ENCODE assay signal across 12 cellular contexts in genomic region chr11:64861227-64861970, GRCh38. TPM values are rescaled to one million over a fixed set of nuclear protein-coding genes. Genes with fewer than 3 reads are reported as not detected.
A peak's percentile ranks its signal among the peaks of the same experiment; 100 is the strongest.
DNase-seq lines count a peak whose midpoint lies in the region; ATAC-seq and TF ChIP-seq lines count a peak whose summit lies in the region.
"Had no signal": no experiment of that assay in that cellular context is flagged by ENCODE, and none has a peak within 500 bp of the region (broad histone marks: within the 10 kb centered on the region; RNA-seq: fewer than 3 reads in every experiment).

No MANE protein-coding gene starts in this region.

- CTCF ChIA-PET in activated CD8-positive, alpha-beta T cell treated with anti-CD3 and anti-CD28 coated beads for 36 hours (lab: Charles Lee), result interaction anchor here (1.2 to 28.9 kb wide), 4 partner anchors 3 to 93 kb away, joined by 3 to 1168 read pairs (median 316); partner anchors contain the start of genes CDC42BPG and EHD1
- CTCF ChIA-PET in GM10248 (lab: Yijun Ruan, JAX), result interaction anchor here (1.1 to 33.1 kb wide), 3 partner anchors 8 to 26 kb away, joined by 3 to 1137 read pairs (median 356); partner anchors contain the start of genes CDC42BPG and EHD1

- peak overlapping the region; percentile 94 to 100 (median 96) for H3K27ac Mint-ChIP-seq in CD4-positive, CD25-positive, alpha-beta regulatory T cell
- H3K27ac Mint-ChIP-seq in activated CD8-positive, alpha-beta T cell treated with anti-CD3 and anti-CD28 coated beads for 36 hours, result peak overlapping the region; percentile 87
- peak overlapping the region; percentile 90 to 99 (median 98) for H3K27ac Mint-ChIP-seq in naive thymus-derived CD8-positive, alpha-beta T cell

- peak in 1 of 3 donors; percentile 62 for DNase-seq in CD4-positive, CD25-positive, alpha-beta regulatory T cell
- DNase-seq in KG1 (lab: John Stamatoyannopoulos, UW) (peak; percentile 70), AG08396 (ENCODE audit: low spot score) (no peak), NCI-H526 (lab: John Stamatoyannopoulos, UW) (no peak), GM10248 (ENCODE audit: extremely low spot score) (no peak)
- no peak for DNase-seq in activated CD8-positive, alpha-beta T cell treated with anti-CD3 and anti-CD28 coated beads for 36 hours
- DNase-seq in naive thymus-derived CD8-positive, alpha-beta T cell, result no peak
- DNase-seq: activated CD8-positive, alpha-beta memory T cell treated with anti-CD3 and anti-CD28 coated beads, Interleukin-2, amount 50 U/mL, for 48 hours; NCI-H1105 treated with DMSO at 0.1 percent for 48 hours had no signal

- peaks cover 30% of the 10 kb centered on the region for H3K36me3 Mint-ChIP-seq in CD4-positive, CD25-positive, alpha-beta regulatory T cell
- peaks cover 38% of the 10 kb centered on the region for H3K36me3 Mint-ChIP-seq in activated CD8-positive, alpha-beta T cell treated with anti-CD3 and anti-CD28 coated beads for 36 hours (ENCODE audit: low read depth)
- peaks cover 0 to 25% (median 3%) of the 10 kb centered on the region in 3 donors for H3K36me3 Mint-ChIP-seq in naive thymus-derived CD8-positive, alpha-beta T cell

- H3K27me3 ChIP-seq in CD4-positive, CD25-positive, alpha-beta regulatory T cell (ENCODE audit: control insufficient read depth, insufficient read depth, low read length), result no peaks in the 10 kb centered on the region
- H3K27me3 ChIP-seq: SJSA1 had no signal

- no peak for TF ChIP-seq CTCF in activated CD8-positive, alpha-beta T cell treated with anti-CD3 and anti-CD28 coated beads for 36 hours (IDR thresholded peaks at IDR 0.05)
- no peak for TF ChIP-seq CTCF in GM10248 (IDR thresholded peaks at IDR 0.05; ENCODE audit: control extremely low read depth, extremely low read depth, low read depth, missing control alignments)

- H3K27me3 Mint-ChIP-seq in CD4-positive, CD25-positive, alpha-beta regulatory T cell, result no peaks in the 10 kb centered on the region
- no peaks in the 10 kb centered on the region for H3K27me3 Mint-ChIP-seq in activated CD8-positive, alpha-beta T cell treated with anti-CD3 and anti-CD28 coated beads for 36 hours
- no peaks in the 10 kb centered on the region for H3K27me3 Mint-ChIP-seq in naive thymus-derived CD8-positive, alpha-beta T cell

- peak overlapping the region; percentile 91 for H3K27ac ChIP-seq in CD4-positive, CD25-positive, alpha-beta regulatory T cell (ENCODE audit: insufficient read depth, low read length, poor library complexity, severe bottlenecking)
- H3K27ac ChIP-seq: parathyroid adenoma, SJSA1 had no signal

- intact Hi-C loops in activated CD8-positive, alpha-beta T cell treated with anti-CD3 and anti-CD28 coated beads for 36 hours (cut with micrococcal nuclease), result no loop called here

- H3K4me1 ChIP-seq in CD4-positive, CD25-positive, alpha-beta regulatory T cell (ENCODE audit: control insufficient read depth, insufficient read depth, low read length, poor library complexity, severe bottlenecking), result peaks cover 100% of the 10 kb centered on the region

- H3K9me3 Mint-ChIP-seq in CD4-positive, CD25-positive, alpha-beta regulatory T cell, result no peaks in the 10 kb centered on the region
- H3K9me3 Mint-ChIP-seq in activated CD8-positive, alpha-beta T cell treated with anti-CD3 and anti-CD28 coated beads for 36 hours, result peaks cover 7% of the 10 kb centered on the region
- peaks cover 0 to 4% (median 0%) of the 10 kb centered on the region in 9 donors for H3K9me3 Mint-ChIP-seq in naive thymus-derived CD8-positive, alpha-beta T cell

- peak overlapping the region; percentile 78 to 93 (median 88) for H3K4me3 Mint-ChIP-seq in CD4-positive, CD25-positive, alpha-beta regulatory T cell
- peak overlapping the region; percentile 70 for H3K4me3 Mint-ChIP-seq in activated CD8-positive, alpha-beta T cell treated with anti-CD3 and anti-CD28 coated beads for 36 hours
- H3K4me3 Mint-ChIP-seq in naive thymus-derived CD8-positive, alpha-beta T cell, result peak overlapping the region; percentile 76 to 88 (median 84)

- peaks cover 27% of the 10 kb centered on the region for H3K36me3 ChIP-seq in CD4-positive, CD25-positive, alpha-beta regulatory T cell (ENCODE audit: control insufficient read depth, insufficient read depth, low read length)

- ATAC-seq in CD4-positive, CD25-positive, alpha-beta regulatory T cell (ENCODE audit: low read depth in 2 of 2), result peak; percentile 7 to 21
- ATAC-seq in activated CD8-positive, alpha-beta T cell treated with anti-CD3 and anti-CD28 coated beads for 36 hours, result no peak
- peak in 1 of 2 donors; percentile 16 for ATAC-seq in naive thymus-derived CD8-positive, alpha-beta T cell
- ATAC-seq in HG02870 (IDR thresholded peaks at IDR 0.05; ENCODE audit: unreplicated experiment), result no peak

- H3K9me3 ChIP-seq in CD4-positive, CD25-positive, alpha-beta regulatory T cell (ENCODE audit: control insufficient read depth in 2 of 2, low read length in 2 of 2), result no peaks in the 10 kb centered on the region
- H3K9me3 ChIP-seq: SJSA1 had no signal

- H3K4me3 ChIP-seq in CD4-positive, CD25-positive, alpha-beta regulatory T cell (ENCODE audit: low read depth, low read length), result peak overlapping the region; percentile 83
- H3K4me3 ChIP-seq: SJSA1 had no signal

- POLR2A ChIA-PET in activated CD8-positive, alpha-beta T cell treated with anti-CD3 and anti-CD28 coated beads for 36 hours (lab: Charles Lee), result interaction anchor here (0.9 to 26.2 kb wide), 4 partner anchors 2 to 95 kb away, joined by 3 to 768 read pairs (median 320); partner anchors contain the start of genes CDC42BPG and EHD1
- POLR2A ChIA-PET in naive thymus-derived CD8-positive, alpha-beta T cell (lab: Charles Lee), result interaction anchor here (0.6 to 45.7 kb wide), 12 partner anchors 5 to 1511 kb away, joined by 3 to 2449 read pairs (median 4); partner anchors contain the start of genes CDC42BPG, EHD1, RASGRP2 and SF1
- POLR2A ChIA-PET in GM10248 (lab: Yijun Ruan, JAX), result interaction anchor here (0.5 to 13.1 kb wide), 7 partner anchors 8 to 656 kb away, joined by 3 to 225 read pairs (median 5); partner anchors contain the start of gene EHD1

- peaks cover 15 to 95% (median 45%) of the 10 kb centered on the region in 4 donors for H3K4me1 Mint-ChIP-seq in CD4-positive, CD25-positive, alpha-beta regulatory T cell
- peaks cover 89% of the 10 kb centered on the region for H3K4me1 Mint-ChIP-seq in activated CD8-positive, alpha-beta T cell treated with anti-CD3 and anti-CD28 coated beads for 36 hours (ENCODE audit: low read depth)
- H3K4me1 Mint-ChIP-seq in naive thymus-derived CD8-positive, alpha-beta T cell, result peaks cover 34 to 96% (median 86%) of the 10 kb centered on the region in 4 donors

RNA-seq across cellular contexts. Expression of gene CDC42BPG, which starts 16.9 kb away (rescaled TPM):
- 11.6 TPM for total RNA-seq in CD4-positive, CD25-positive, alpha-beta regulatory T cell
- under 1 TPM in 2 of 4 donors, not detected in 2; 0.11 to 0.13 TPM for polyA plus RNA-seq in CD4-positive, CD25-positive, alpha-beta regulatory T cell
- under 1 TPM; 0.31 to 0.61 TPM for total RNA-seq in activated CD8-positive, alpha-beta T cell treated with anti-CD3 and anti-CD28 coated beads for 36 hours
- total RNA-seq in naive thymus-derived CD8-positive, alpha-beta T cell, result 10 to 100 TPM in 1 of 2 experiments, 1 to 10 TPM in 1; 9.0 to 10.3 TPM
- polyA plus RNA-seq in naive thymus-derived CD8-positive, alpha-beta T cell, result under 1 TPM; 0.09 to 0.38 (median 0.13) TPM

RNA-seq across cellular contexts. Expression of gene EHD1, which starts 17.0 kb away (rescaled TPM):
- total RNA-seq in CD4-positive, CD25-positive, alpha-beta regulatory T cell, result 201 TPM
- polyA plus RNA-seq in CD4-positive, CD25-positive, alpha-beta regulatory T cell, result 100 to 1,000 TPM; 180 to 223 (median 183) TPM
- 10 to 100 TPM; 60.3 to 65.1 TPM for total RNA-seq in activated CD8-positive, alpha-beta T cell treated with anti-CD3 and anti-CD28 coated beads for 36 hours
- 100 to 1,000 TPM; 217 to 226 TPM for total RNA-seq in naive thymus-derived CD8-positive, alpha-beta T cell
- 100 to 1,000 TPM; 137 to 164 (median 154) TPM for polyA plus RNA-seq in naive thymus-derived CD8-positive, alpha-beta T cell

RNA-seq across cellular contexts. Expression of gene MEN1, which starts 51.0 kb away (rescaled TPM):
- 31.3 TPM for total RNA-seq in CD4-positive, CD25-positive, alpha-beta regulatory T cell
- polyA plus RNA-seq in CD4-positive, CD25-positive, alpha-beta regulatory T cell, result 10 to 100 TPM; 20.9 to 26.1 (median 24.5) TPM
- total RNA-seq in activated CD8-positive, alpha-beta T cell treated with anti-CD3 and anti-CD28 coated beads for 36 hours, result 10 to 100 TPM; 25.8 to 29.0 TPM
- 10 to 100 TPM; 50.7 to 54.1 TPM for total RNA-seq in naive thymus-derived CD8-positive, alpha-beta T cell
- polyA plus RNA-seq in naive thymus-derived CD8-positive, alpha-beta T cell, result 10 to 100 TPM; 22.1 to 57.4 (median 36.1) TPM

RNA-seq across cellular contexts. Expression of gene ATG2A, which starts 55.6 kb away (rescaled TPM):
- 234 TPM for total RNA-seq in CD4-positive, CD25-positive, alpha-beta regulatory T cell
- 1 to 10 TPM; 5.8 to 8.0 (median 6.4) TPM for polyA plus RNA-seq in CD4-positive, CD25-positive, alpha-beta regulatory T cell
- total RNA-seq in activated CD8-positive, alpha-beta T cell treated with anti-CD3 and anti-CD28 coated beads for 36 hours, result 10 to 100 TPM; 17.1 to 17.5 TPM
- 10 to 100 TPM; 39.5 to 41.4 TPM for total RNA-seq in naive thymus-derived CD8-positive, alpha-beta T cell
- 1 to 10 TPM; 3.4 to 4.2 (median 3.6) TPM for polyA plus RNA-seq in naive thymus-derived CD8-positive, alpha-beta T cell

RNA-seq across cellular contexts. Expression of gene MAP4K2, which starts 58.4 kb away (rescaled TPM):
- total RNA-seq in CD4-positive, CD25-positive, alpha-beta regulatory T cell, result 85.0 TPM
- 10 to 100 TPM; 31.5 to 39.5 (median 34.8) TPM for polyA plus RNA-seq in CD4-positive, CD25-positive, alpha-beta regulatory T cell
- 10 to 100 TPM; 56.4 to 58.0 TPM for total RNA-seq in activated CD8-positive, alpha-beta T cell treated with anti-CD3 and anti-CD28 coated beads for 36 hours
- total RNA-seq in naive thymus-derived CD8-positive, alpha-beta T cell, result 100 to 1,000 TPM; 128 to 135 TPM
- polyA plus RNA-seq in naive thymus-derived CD8-positive, alpha-beta T cell, result 10 to 100 TPM; 26.6 to 55.5 (median 30.3) TPM

Comparison
In these comparisons a context has a peak if more than half of its experiments do, and no peak if none do; other contexts are left out.
1. ATAC-seq: peak in CD4-positive, CD25-positive, alpha-beta regulatory T cell (2 of 2); none in activated CD8-positive, alpha-beta T cell treated with anti-CD3 and anti-CD28 coated beads for 36 hours (single experiment) and HG02870 (single experiment).
2. Peak in every context shown above with its lines, with median percentiles within 50 percentile points of each other: H3K27ac Mint-ChIP-seq and H3K4me3 Mint-ChIP-seq.